In the genomic region with DNA sequence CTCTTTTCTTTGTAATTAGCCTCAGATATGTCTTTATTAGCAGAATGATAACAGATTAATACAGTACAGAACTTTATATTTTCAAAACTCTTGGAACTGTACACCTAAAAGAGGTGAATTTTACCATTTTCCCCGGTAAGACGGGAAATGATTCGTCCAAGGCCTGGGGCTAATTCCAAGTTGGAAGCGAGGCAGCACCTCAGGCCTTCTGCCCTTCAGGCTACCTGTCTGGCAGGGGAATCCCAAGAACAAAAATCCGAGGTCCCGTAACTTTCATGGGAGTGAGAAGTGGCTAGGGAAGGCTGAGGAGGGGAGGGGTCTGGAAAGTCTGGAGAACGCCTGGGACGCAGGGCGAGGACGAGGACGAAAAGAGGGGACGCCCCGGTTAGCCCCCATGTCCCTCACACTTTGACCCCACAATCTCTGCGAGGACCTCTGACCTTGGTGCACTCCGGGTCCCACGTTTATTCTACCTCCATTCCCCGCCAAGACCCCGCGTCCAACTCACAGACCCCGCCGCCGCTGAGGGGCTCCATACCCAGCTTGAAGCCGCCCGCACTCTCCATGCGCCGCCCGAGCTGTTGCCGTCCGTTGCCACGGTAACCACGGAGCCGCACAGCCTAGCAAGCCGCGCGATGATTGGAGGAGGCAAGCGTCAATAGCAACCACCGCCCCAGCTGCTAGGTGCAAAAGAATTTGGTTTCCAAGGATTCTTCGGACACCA, we compare ENCODE assay signal across 9 cellular contexts. TPM values are rescaled to one million over a fixed set of nuclear protein-coding genes. Genes with fewer than 3 reads are reported as not detected.
A peak's percentile ranks its signal among the peaks of the same experiment; 100 is the strongest.
DNase-seq lines count a peak whose midpoint lies in the region; ATAC-seq, FAIRE-seq and TF ChIP-seq lines count a peak whose summit lies in the region.
"Had no signal": no experiment of that assay in that cellular context is flagged by ENCODE, and none has a peak within 500 bp of the region (broad histone marks: within the 10 kb centered on the region; RNA-seq: fewer than 3 reads in every experiment).

Gene HYDIN, minus strand, starts transcription at position 601 of the 724 bp plus-strand sequence. CDS start 43,827 bp downstream, outside the sequence.

- no peak within 1 kb of the TSS for H3K14ac ChIP-seq in H1 (ENCODE audit: insufficient read length)

- H2BK12ac ChIP-seq in H1 (ENCODE audit: low read depth, low read length), result no peak within 1 kb of the TSS

- no peak within 1 kb of the TSS for H3K4ac ChIP-seq in H1 (replicated peaks; ENCODE audit: insufficient read length, low read depth, low read length)

- H2AFZ ChIP-seq in H1 (ENCODE audit: low read length), result peak within 1 kb of the TSS; percentile 47; the same call in 1 of the 2 replicates

- TF ChIP-seq EP300 in H1 (IDR thresholded peaks at IDR 0.05; ENCODE audit: borderline replicate concordance in 1 of 2, low read depth in 2 of 2, low read length in 2 of 2), result no peak

- peak within 1 kb of the TSS; percentile 51 to 71 for H3K4me2 ChIP-seq in H1 (ENCODE audit: insufficient read depth in 1 of 2, low read depth in 2 of 2, low read length in 2 of 2)

- H3K27me3 ChIP-seq in H1 (replicated peaks in 1 of 4; ENCODE audit: control insufficient read depth in 3 of 4, extremely low read depth in 1 of 4, insufficient read depth in 3 of 4, low read length in 3 of 4), result no peaks in the 10 kb centered on the region; a peak in 1 of 7 replicates

- H3K79me1 ChIP-seq in H1 (ENCODE audit: low read depth, low read length), result no peaks in the 10 kb centered on the region

- intact Hi-C loops in activated CD4-positive, alpha-beta memory T cell treated with anti-CD3 and anti-CD28 coated beads for 36 hours (cut with micrococcal nuclease), result no loop called here

- H4K5ac ChIP-seq in H1 (ENCODE audit: insufficient read length, low read depth, low read length), result no peak within 1 kb of the TSS

- H3K23ac ChIP-seq in H1 (ENCODE audit: insufficient read length), result no peak within 1 kb of the TSS

- CTCF ChIA-PET in activated CD4-positive, alpha-beta memory T cell treated with anti-CD3 and anti-CD28 coated beads for 36 hours (lab: Charles Lee), result no interaction called here
- CTCF ChIA-PET in activated CD4-positive, alpha-beta memory T cell treated with anti-CD3 and anti-CD28 coated beads, Interleukin-2, amount 10 ng/mL, durations not matched to agents 7 days and 5 days (lab: Charles Lee), result no interaction called here
- CTCF ChIA-PET in H1 (lab: Charles Lee; ENCODE audit: partially characterized antibody), result interaction anchor here (1.2 to 2.4 kb wide), 4 partner anchors 16 to 80 kb away, joined by 4 to 9 read pairs (median 6); no protein-coding TSS in a partner anchor

- no peak within 1 kb of the TSS for H4K91ac ChIP-seq in H1 (replicated peaks; ENCODE audit: insufficient read length, low read length)

- H3K23me2 ChIP-seq in H1 (ENCODE audit: low read depth, low read length), result peaks cover 4% of the 10 kb centered on the region

- no peak within 1 kb of the TSS for H3K27ac Mint-ChIP-seq in activated CD4-positive, alpha-beta memory T cell treated with anti-CD3 and anti-CD28 coated beads for 36 hours
- no peak within 1 kb of the TSS for H3K27ac Mint-ChIP-seq in activated CD4-positive, alpha-beta memory T cell treated with anti-CD3 and anti-CD28 coated beads, Interleukin-2, amount 10 ng/mL, durations not matched to agents 7 days and 5 days
- no peak within 1 kb of the TSS for H3K27ac Mint-ChIP-seq in T-helper 2 cell treated with Interferon-gamma antibody and Interleukin-4, amounts not matched to agents 5 μg/mL and 100 μg/mL, for 36 hours
- H3K27ac Mint-ChIP-seq: CD4-positive, CD25-positive, alpha-beta regulatory T cell had no signal

- POLR2A ChIA-PET in activated CD4-positive, alpha-beta memory T cell treated with anti-CD3 and anti-CD28 coated beads for 36 hours (lab: Charles Lee), result no interaction called here
- POLR2A ChIA-PET in activated CD4-positive, alpha-beta memory T cell treated with anti-CD3 and anti-CD28 coated beads, Interleukin-2, amount 10 ng/mL, durations not matched to agents 7 days and 5 days (lab: Charles Lee), result no interaction called here
- POLR2A ChIA-PET in H1 (lab: Charles Lee; ENCODE audit: partially characterized antibody), result no interaction called here

- peaks cover 25% of the 10 kb centered on the region for H3K27me3 Mint-ChIP-seq in activated CD4-positive, alpha-beta memory T cell treated with anti-CD3 and anti-CD28 coated beads for 36 hours
- H3K27me3 Mint-ChIP-seq in activated CD4-positive, alpha-beta memory T cell treated with anti-CD3 and anti-CD28 coated beads, Interleukin-2, amount 10 ng/mL, durations not matched to agents 7 days and 5 days, result peaks cover 10% of the 10 kb centered on the region
- H3K27me3 Mint-ChIP-seq in T-helper 2 cell treated with Interferon-gamma antibody and Interleukin-4, amounts not matched to agents 5 μg/mL and 100 μg/mL, for 36 hours (ENCODE audit: low read depth), result peaks cover 10% of the 10 kb centered on the region

- H3K36me3 Mint-ChIP-seq in activated CD4-positive, alpha-beta memory T cell treated with anti-CD3 and anti-CD28 coated beads for 36 hours, result peaks cover 4% of the 10 kb centered on the region
- no peaks in the 10 kb centered on the region for H3K36me3 Mint-ChIP-seq in activated CD4-positive, alpha-beta memory T cell treated with anti-CD3 and anti-CD28 coated beads, Interleukin-2, amount 10 ng/mL, durations not matched to agents 7 days and 5 days (ENCODE audit: low read depth)
- H3K36me3 Mint-ChIP-seq in T-helper 2 cell treated with Interferon-gamma antibody and Interleukin-4, amounts not matched to agents 5 μg/mL and 100 μg/mL, for 36 hours (ENCODE audit: low read depth), result no peaks in the 10 kb centered on the region

- 13% methylated on average over 34 of the region's 38 CpGs; no CpG with 5 or more reads in 1 of the 2 experiments for WGBS in H1 (ENCODE audit: extremely low coverage in 1 of 2, insufficient coverage in 1 of 2, insufficient read length in 1 of 2, insufficient replicate concordance in 2 of 2, low coverage in 1 of 2, low lambda C conversion rate in 2 of 2, missing lambda C conversion rate in 1 of 2), 2 experiments

- no peak within 1 kb of the TSS; the same call in 1 of the 2 replicates for H3K18ac ChIP-seq in H1 (ENCODE audit: extremely low read depth, low read length)

- no peak within 1 kb of the TSS for H2BK15ac ChIP-seq in H1 (ENCODE audit: low read length)

- H2BK20ac ChIP-seq in H1 (ENCODE audit: low read length), result no peak within 1 kb of the TSS

- TF ChIP-seq RAD21 in H1 (IDR thresholded peaks at IDR 0.05 in 1 of 2, conservative IDR thresholded peaks at IDR 0.05 in 1 of 2; ENCODE audit: low read depth in 2 of 2, low read length in 2 of 2), result peak in 1 of 2 experiments; percentile 16; a peak in 1 of 4 replicates

- DNase-seq in activated CD4-positive, alpha-beta memory T cell treated with anti-CD3 and anti-CD28 coated beads for 36 hours, result peak; percentile 27
- DNase-seq in activated CD4-positive, alpha-beta memory T cell treated with anti-CD3 and anti-CD28 coated beads, Interleukin-2, amount 10 ng/mL, durations not matched to agents 7 days and 5 days, result no peak
- peak; percentile 21 for DNase-seq in NCI-H526 treated with DMSO at 0.1 percent for 48 hours (lab: John Stamatoyannopoulos, UW)
- DNase-seq in H1 (ENCODE audit: low read depth in 1 of 2, low spot score in 2 of 2), result peak; percentile 61 to 96
- DNase-seq in middle frontal gyrus (ENCODE audit: extremely low spot score, low spot score), result peak; percentile 62
- DNase-seq in T-helper 2 cell treated with Interferon-gamma antibody and Interleukin-4, amounts not matched to agents 5 μg/mL and 100 μg/mL, for 36 hours (ENCODE audit: low spot score), result no peak

- ATAC-seq in HG02840 (IDR thresholded peaks at IDR 0.05; ENCODE audit: low FRiP score, unreplicated experiment) (no peak), HG03045 (IDR thresholded peaks at IDR 0.05; ENCODE audit: unreplicated experiment) (no peak)

- TF ChIP-seq POLR2A in H1 (IDR thresholded peaks at IDR 0.05; ENCODE audit: control extremely low read depth in 1 of 2, low read depth in 2 of 2, low read length in 2 of 2), result no peak

- no peaks in the 10 kb centered on the region for H3K79me2 ChIP-seq in H1 (ENCODE audit: control insufficient read depth in 1 of 2, insufficient read depth in 2 of 2, low read length in 2 of 2)

- H3K9ac ChIP-seq in H1 (replicated peaks in 1 of 4; ENCODE audit: extremely low read depth in 1 of 4, low read depth in 3 of 4, low read length in 3 of 4), result peak within 1 kb of the TSS in 2 of 4 experiments; percentile 56 to 60; a peak in 3 of 7 replicates

- H2BK5ac ChIP-seq in H1 (ENCODE audit: low read depth, low read length), result no peak within 1 kb of the TSS; the same call in 1 of the 2 replicates

- no peak within 1 kb of the TSS for H2AK5ac ChIP-seq in H1 (ENCODE audit: low read depth, low read length)

- H3K4me1 Mint-ChIP-seq in activated CD4-positive, alpha-beta memory T cell treated with anti-CD3 and anti-CD28 coated beads for 36 hours (ENCODE audit: low read depth), result no peaks in the 10 kb centered on the region
- H3K4me1 Mint-ChIP-seq in activated CD4-positive, alpha-beta memory T cell treated with anti-CD3 and anti-CD28 coated beads, Interleukin-2, amount 10 ng/mL, durations not matched to agents 7 days and 5 days, result no peaks in the 10 kb centered on the region
- no peaks in the 10 kb centered on the region for H3K4me1 Mint-ChIP-seq in T-helper 2 cell treated with Interferon-gamma antibody and Interleukin-4, amounts not matched to agents 5 μg/mL and 100 μg/mL, for 36 hours (ENCODE audit: low read depth)
- H3K4me1 Mint-ChIP-seq: CD4-positive, CD25-positive, alpha-beta regulatory T cell had no signal

- no peaks in the 10 kb centered on the region for H4K20me1 ChIP-seq in H1 (replicated peaks in 1 of 2; ENCODE audit: control insufficient read depth in 1 of 2, insufficient read depth in 2 of 2, low read length in 2 of 2)

- H3K27ac ChIP-seq in H1 (ENCODE audit: low read depth, low read length), result no peak within 1 kb of the TSS

- H3K4me1 ChIP-seq in H1 (replicated peaks in 1 of 4; ENCODE audit: control insufficient read depth in 3 of 4, insufficient read depth in 4 of 4, low read length in 3 of 4), result peaks cover 0 to 3% (median 0%) of the 10 kb centered on the region in 4 experiments; a peak in 1 of 7 replicates

- H3K4me3 ChIP-seq in H1 (ENCODE audit: extremely low read depth in 1 of 4, insufficient read depth in 2 of 4, low read depth in 3 of 4, low read length in 4 of 4), result peak within 1 kb of the TSS; percentile 50 to 78 (median 66)

- no peaks in the 10 kb centered on the region; a peak in 1 of 8 replicates for H3K36me3 ChIP-seq in H1 (ENCODE audit: control insufficient read depth in 2 of 4, insufficient read depth in 4 of 4, low read length in 3 of 4)

- peaks cover 12 to 14% of the 10 kb centered on the region in 2 experiments for H3K9me3 ChIP-seq in H1 (ENCODE audit: insufficient read depth in 2 of 2, low read depth in 1 of 2, low read length in 1 of 2)

- FAIRE-seq in H1 (lab: Jason Lieb, UNC), result peak; percentile 86

- 0 out of 4 replicates have a peak, but pooled peaks of 1 of the 3 experiments have one; percentile 4 for TF ChIP-seq CTCF in H1 (IDR thresholded peaks at IDR 0.05; ENCODE audit: control extremely low read depth in 1 of 3, insufficient read depth in 1 of 3, low read depth in 1 of 3, low read length in 3 of 3)

- H2BK120ac ChIP-seq in H1 (replicated peaks; ENCODE audit: low read depth, low read length), result no peak within 1 kb of the TSS

- H3K9me3 Mint-ChIP-seq in activated CD4-positive, alpha-beta memory T cell treated with anti-CD3 and anti-CD28 coated beads for 36 hours, result peaks cover 38% of the 10 kb centered on the region
- H3K9me3 Mint-ChIP-seq in activated CD4-positive, alpha-beta memory T cell treated with anti-CD3 and anti-CD28 coated beads, Interleukin-2, amount 10 ng/mL, durations not matched to agents 7 days and 5 days, result peaks cover 16% of the 10 kb centered on the region
- H3K9me3 Mint-ChIP-seq in T-helper 2 cell treated with Interferon-gamma antibody and Interleukin-4, amounts not matched to agents 5 μg/mL and 100 μg/mL, for 36 hours, result peaks cover 42% of the 10 kb centered on the region

- peak within 1 kb of the TSS; percentile 73 for H4K8ac ChIP-seq in H1 (ENCODE audit: extremely low read depth, insufficient read depth, low read length)

- no peak within 1 kb of the TSS for H3K56ac ChIP-seq in H1 (replicated peaks; ENCODE audit: insufficient read length, low read depth, low read length)

- H3K4me3 Mint-ChIP-seq in activated CD4-positive, alpha-beta memory T cell treated with anti-CD3 and anti-CD28 coated beads for 36 hours, result no peak within 1 kb of the TSS
- H3K4me3 Mint-ChIP-seq in activated CD4-positive, alpha-beta memory T cell treated with anti-CD3 and anti-CD28 coated beads, Interleukin-2, amount 10 ng/mL, durations not matched to agents 7 days and 5 days, result no peak within 1 kb of the TSS
- no peak within 1 kb of the TSS for H3K4me3 Mint-ChIP-seq in T-helper 2 cell treated with Interferon-gamma antibody and Interleukin-4, amounts not matched to agents 5 μg/mL and 100 μg/mL, for 36 hours
- H3K4me3 Mint-ChIP-seq: CD4-positive, CD25-positive, alpha-beta regulatory T cell had no signal

RNA-seq across cellular contexts. Expression of gene HYDIN, which starts in this region (rescaled TPM):
- total RNA-seq in activated CD4-positive, alpha-beta memory T cell treated with anti-CD3 and anti-CD28 coated beads for 36 hours, result not detected
- total RNA-seq in activated CD4-positive, alpha-beta memory T cell treated with anti-CD3 and anti-CD28 coated beads, Interleukin-2, amount 10 ng/mL, durations not matched to agents 7 days and 5 days, result not detected
- total RNA-seq in H1 (2021; fragmentation: NEBNext Ultra II Directional; extraction: Animal tissue kit (Norgen Biotek cat#: 25700)), result 1.8 and 2.1 TPM in 2 replicates
- polyA plus RNA-seq in H1 (2011; rRNA removed), result 1.1 and 1.3 TPM in 2 replicates
- 1.5 TPM for polyA plus RNA-seq in H1 (2011; cell fraction: cytosol; rRNA removed)
- 1.9 TPM for polyA plus RNA-seq in H1 (2011; cell fraction: nucleus; rRNA removed)
- polyA plus RNA-seq in H1 (2012, experiment 1 of 2), result 1.0 to 1.3 TPM (median 1.2 TPM) in 4 replicates
- polyA plus RNA-seq in H1 (2012, experiment 2 of 2), result 0.10 TPM
- 0.95 TPM for polyA plus RNA-seq in H1 (2013, experiment 1 of 2)
- polyA plus RNA-seq in H1 (2013, experiment 2 of 2), result 0.88 TPM
- polyA minus RNA-seq in H1 (2011; rRNA and poly(A)+ RNA removed), result 3.3 and 5.1 TPM in 2 replicates
- polyA minus RNA-seq in H1 (2011; cell fraction: cytosol; rRNA and poly(A)+ RNA removed), result 1.2 TPM
- polyA minus RNA-seq in H1 (2011; cell fraction: nucleus; rRNA and poly(A)+ RNA removed), result 7.5 TPM
- total RNA-seq: CD4-positive, CD25-positive, alpha-beta regulatory T cell had no signal
- polyA plus RNA-seq: CD4-positive, CD25-positive, alpha-beta regulatory T cell had no signal

Comparison
In these comparisons a context has a peak if more than half of its experiments do, and no peak if none do; other contexts are left out.
1. Peak in DNase-seq in activated CD4-positive, alpha-beta memory T cell treated with anti-CD3 and anti-CD28 coated beads for 36 hours; RNA of the gene not detected or under 1 TPM.
2. DNase-seq: peak in NCI-H526 treated with DMSO at 0.1 percent for 48 hours (single experiment), H1 (2 of 2) and middle frontal gyrus (single experiment); none in activated CD4-positive, alpha-beta memory T cell treated with anti-CD3 and anti-CD28 coated beads, Interleukin-2, amount 10 ng/mL, durations not matched to agents 7 days and 5 days (single experiment) and T-helper 2 cell treated with Interferon-gamma antibody and Interleukin-4, amounts not matched to agents 5 μg/mL and 100 μg/mL, for 36 hours (single experiment).